ENCODE assay signal across 1 cellular context in the genomic region with DNA sequence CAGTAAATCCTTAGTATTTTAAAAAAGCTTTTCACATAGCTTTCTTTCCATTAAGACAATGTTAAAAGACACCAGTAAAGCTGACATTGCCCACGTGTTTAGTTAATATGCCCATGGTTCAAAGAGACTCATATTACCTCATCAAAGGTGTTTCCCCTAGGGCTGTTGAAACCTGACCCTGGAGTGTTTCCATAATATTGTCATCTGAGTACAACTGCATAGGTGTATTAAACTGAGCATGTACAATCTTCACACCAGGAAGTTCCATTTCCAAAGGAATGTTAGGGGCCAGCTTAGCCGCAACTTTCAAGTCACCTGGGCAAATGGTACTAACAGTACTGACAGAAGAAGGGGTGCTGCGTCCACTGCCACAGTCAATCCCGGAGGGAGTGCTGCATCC.
TF ChIP-seq lines count a peak whose summit lies in the region.

No MANE protein-coding gene starts in this region.

TF ChIP-seq in SK-N-SH treated with all-trans-retinoic acid at 6 μM for 48 hours, 23 proteins besides CTCF, POLR2A, EP300 and RAD21 (continued from another document):
- no peak for TF ChIP-seq ARNTL (CRISPR knock-in tag; IDR thresholded peaks at IDR 0.05; ENCODE audit: borderline replicate concordance, low read depth)
- TF ChIP-seq RARB (CRISPR knock-in tag; IDR thresholded peaks at IDR 0.05): no peak
- TF ChIP-seq TSHZ2 (CRISPR knock-in tag; IDR thresholded peaks at IDR 0.05): no peak
- no peak for TF ChIP-seq ZNF8 (CRISPR knock-in tag; IDR thresholded peaks at IDR 0.05)
